ENCODE assay signal across 5 cellular contexts in the genomic region with DNA sequence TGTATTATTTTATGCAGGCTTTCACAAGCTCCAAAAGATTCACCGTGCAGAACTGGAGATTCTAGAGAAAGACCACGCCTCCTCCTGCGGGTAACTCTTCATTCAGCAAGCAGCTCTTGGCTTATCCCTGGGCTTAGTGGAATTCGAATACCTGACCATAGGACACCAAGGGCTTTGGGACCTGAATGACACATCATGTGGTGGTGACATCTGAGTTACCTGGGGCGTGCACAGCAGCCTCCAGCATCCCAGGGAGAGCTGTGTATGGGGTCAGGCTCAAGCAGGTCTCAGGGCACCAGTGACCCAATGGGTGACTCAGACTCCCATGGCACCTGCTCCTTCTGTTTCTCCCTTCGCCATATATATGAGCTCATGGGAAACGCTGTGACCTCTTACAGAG. TPM values are rescaled to one million over a fixed set of nuclear protein-coding genes. Genes with fewer than 3 reads are reported as not detected.
"Had no signal": no experiment of that assay in that cellular context is flagged by ENCODE, and none has a peak within 500 bp of the region (broad histone marks: within the 10 kb centered on the region; RNA-seq: fewer than 3 reads in every experiment).

No MANE protein-coding gene starts in this region.

RNA-seq across cellular contexts. Expression of a gene that starts 10.9 kb away (rescaled TPM):
- total RNA-seq: H4, H7, HepG2 had no signal
- polyA plus RNA-seq: HepG2 had no signal

RNA-seq across cellular contexts. Expression of a gene that starts 27.2 kb away (rescaled TPM):
- total RNA-seq: GM23248, H4, H7, HepG2, HT1080 had no signal
- polyA plus RNA-seq: HepG2 had no signal

RNA-seq across cellular contexts. Expression of a gene that starts 46.6 kb away (rescaled TPM):
- total RNA-seq: GM23248, H7, HepG2 had no signal
- polyA plus RNA-seq: HepG2 had no signal
